Comparison of ENCODE assay signal across 20 cellular contexts in the genomic region with DNA sequence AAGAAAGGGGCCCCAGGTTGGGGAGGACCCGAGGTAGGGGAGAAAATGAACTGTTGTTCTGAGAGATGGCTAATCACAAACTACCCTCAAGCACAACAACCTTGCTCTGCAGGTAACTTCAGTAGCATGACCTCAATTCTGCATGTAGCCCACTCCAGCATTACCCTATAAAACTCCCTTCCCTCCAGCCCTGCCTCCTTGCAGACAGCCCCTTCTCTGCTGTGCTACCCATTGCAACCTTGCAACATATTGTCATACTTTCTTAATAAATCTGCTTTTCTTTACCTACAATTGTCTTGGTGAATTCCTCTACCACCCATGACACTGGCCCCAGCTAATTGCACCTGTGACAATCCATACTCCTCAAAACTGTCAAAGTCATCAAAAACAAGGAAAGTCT.
"Had no signal": no experiment of that assay in that cellular context is flagged by ENCODE, and none has a peak within 500 bp of the region (broad histone marks: within the 10 kb centered on the region; RNA-seq: fewer than 3 reads in every experiment).

No MANE protein-coding gene starts in this region.

- ATAC-seq: effector memory CD8-positive, alpha-beta T cell; gastrocnemius medialis; left ventricle myocardium superior; mucosa of descending colon; stimulated activated effector memory CD8-positive, alpha-beta T cell treated with anti-CD3 and anti-CD28 coated beads, Interleukin-12 subunit alpha, Interleukin-12 subunit beta, amount 100 ng/mL, for 72 hours had no signal

- H3K36me3 ChIP-seq: gastrocnemius medialis, neural progenitor cell, sigmoid colon, tibial artery, upper lobe of left lung had no signal

- DNase-seq: dermis blood vessel endothelial cell; effector memory CD8-positive, alpha-beta T cell; foreskin fibroblast; gastrocnemius medialis; head of caudate nucleus; left ventricle myocardium superior; mucosa of descending colon; naive B cell; sigmoid colon; stimulated activated CD4-positive, alpha-beta T cell treated with anti-CD3 and anti-CD28 coated beads, Interleukin-2, amount 100 ng/mL, for 24 hours; stimulated activated CD4-positive, alpha-beta T cell treated with anti-CD3 and anti-CD28 coated beads, Interleukin-4, amount 100 ng/mL, for 24 hours; stimulated activated naive CD4-positive, alpha-beta T cell treated with Interleukin-2 at 50 U/mL for 16 hours; substantia nigra; testis; tibial artery; upper lobe of left lung had no signal

- H3K4me3 ChIP-seq: gastrocnemius medialis, lung, mucosa of descending colon, neural progenitor cell, sigmoid colon, testis, tibial artery, upper lobe of left lung had no signal

- H3K27ac ChIP-seq: gastrocnemius medialis, neural progenitor cell, parathyroid adenoma, sigmoid colon, testis, tibial artery, upper lobe of left lung had no signal

- H3K27me3 ChIP-seq: neural progenitor cell, testis, upper lobe of left lung had no signal

- H3K9me3 ChIP-seq: gastrocnemius medialis, mucosa of descending colon, testis, tibial artery had no signal

- H3K4me1 ChIP-seq: gastrocnemius medialis, neural progenitor cell, parathyroid adenoma, sigmoid colon, testis, tibial artery, upper lobe of left lung had no signal
